1 cellular context compared by ENCODE assay signal in genomic region chr7:45015313-45015712, GRCh38.
TF ChIP-seq lines count a peak whose summit lies in the region.

No MANE protein-coding gene starts in this region.

TF ChIP-seq in WTC11, 78 proteins besides CTCF, POLR2A, EP300 and RAD21 (continued from another document):
- TF ChIP-seq E2F4 (CRISPR knock-in tag; IDR thresholded peaks at IDR 0.05; ENCODE audit: borderline replicate concordance, low read depth) (no peak), USF1 (CRISPR knock-in tag; IDR thresholded peaks at IDR 0.05) (no peak), ZNF317 (CRISPR knock-in tag; IDR thresholded peaks at IDR 0.05; ENCODE audit: borderline replicate concordance, low read depth) (no peak), TEAD4 (CRISPR knock-in tag; IDR thresholded peaks at IDR 0.05) (no peak)
